Comparison of ENCODE assay signal across 17 cellular contexts in genomic region chr2:100482741-100483140, GRCh38. TPM values are rescaled to one million over a fixed set of nuclear protein-coding genes. Genes with fewer than 3 reads are reported as not detected.
DNase-seq lines count a peak whose midpoint lies in the region; FAIRE-seq and TF ChIP-seq lines count a peak whose summit lies in the region.
"Had no signal": no experiment of that assay in that cellular context is flagged by ENCODE, and none has a peak within 500 bp of the region (broad histone marks: within the 10 kb centered on the region; RNA-seq: fewer than 3 reads in every experiment).

No MANE protein-coding gene starts in this region.

- H3K4me1 ChIP-seq in breast epithelium (no peaks in the 10 kb centered on the region), testis (no peaks in the 10 kb centered on the region)
- H3K4me1 ChIP-seq: body of pancreas, tibial nerve had no signal

- H3K9me3 ChIP-seq in breast epithelium (no peaks in the 10 kb centered on the region), testis (no peaks in the 10 kb centered on the region)
- H3K9me3 ChIP-seq: body of pancreas had no signal

- H3K36me3 ChIP-seq in breast epithelium (no peaks in the 10 kb centered on the region), testis (ENCODE audit: low read depth, missing control alignments) (no peaks in the 10 kb centered on the region)
- H3K36me3 ChIP-seq: tibial nerve had no signal

- no peaks in the 10 kb centered on the region for H3K9me3 Mint-ChIP-seq in MCF 10A (ENCODE audit: unreplicated experiment)
- H3K9me3 Mint-ChIP-seq: activated T-helper 2 cell treated with anti-CD3 and anti-CD28 coated beads, Interferon-gamma antibody, Interleukin-2, Interleukin-4, amounts not matched to agents 10 μg/mL and 5 μg/mL and 100 μg/mL, durations not matched to agents 14 hours and 24 hours and 36 hours; naive thymus-derived CD4-positive, alpha-beta T cell had no signal

- POLR2A ChIA-PET in MCF 10A (lab: Yijun Ruan, JAX) = no interaction called here

- CTCF ChIA-PET in MCF 10A (lab: Yijun Ruan, JAX) = no interaction called here

- H3K27ac ChIP-seq in breast epithelium = no peak overlapping the region
- no peak overlapping the region for H3K27ac ChIP-seq in testis
- H3K27ac ChIP-seq: body of pancreas, tibial nerve had no signal

- H3K27me3 ChIP-seq in breast epithelium = peaks cover 0 to 4% of the 10 kb centered on the region in 2 donors
- no peaks in the 10 kb centered on the region for H3K27me3 ChIP-seq in testis
- H3K27me3 ChIP-seq: body of pancreas, tibial nerve had no signal

- H3K4me3 Mint-ChIP-seq in MCF 10A (ENCODE audit: unreplicated experiment) = no peak overlapping the region
- H3K4me3 Mint-ChIP-seq: naive thymus-derived CD4-positive, alpha-beta T cell had no signal

- H3K4me1 Mint-ChIP-seq in MCF 10A (ENCODE audit: insufficient read depth, unreplicated experiment) = no peaks in the 10 kb centered on the region
- H3K4me1 Mint-ChIP-seq: naive thymus-derived CD4-positive, alpha-beta T cell had no signal

- TF ChIP-seq POLR2A in breast epithelium (IDR thresholded peaks at IDR 0.05) (no peak), erythroblast (IDR thresholded peaks at IDR 0.05; ENCODE audit: low read length) (no peak), testis (IDR thresholded peaks at IDR 0.05) (no peak)

- H3K27me3 Mint-ChIP-seq in MCF 10A (ENCODE audit: insufficient read depth, unreplicated experiment) = peaks cover 46% of the 10 kb centered on the region

- no peak overlapping the region for H3K27ac Mint-ChIP-seq in MCF 10A (ENCODE audit: low read depth, unreplicated experiment)
- H3K27ac Mint-ChIP-seq: activated T-helper 2 cell treated with anti-CD3 and anti-CD28 coated beads, Interferon-gamma antibody, Interleukin-2, Interleukin-4, amounts not matched to agents 10 μg/mL and 5 μg/mL and 100 μg/mL, durations not matched to agents 14 hours and 24 hours and 36 hours; naive thymus-derived CD4-positive, alpha-beta T cell had no signal

- WGBS in testis, 2 donors = 66 to 72% methylated on average over 3 to 4 of the region's 4 CpGs

- no peak overlapping the region for H3K4me3 ChIP-seq in breast epithelium
- no peak overlapping the region for H3K4me3 ChIP-seq in LNCaP clone FGC (ENCODE audit: low read depth, low read length)
- H3K4me3 ChIP-seq in testis = no peak overlapping the region
- H3K4me3 ChIP-seq: body of pancreas, tibial nerve had no signal

- peak; percentile 66 for FAIRE-seq in urothelium cell line (lab: Jason Lieb, UNC)

- BruUV-seq in MCF 10A (replicated peaks; lab: Mats Ljungman, UMichigan) = no TSS peak

- DNase-seq in MCF 10A (ENCODE audit: unreplicated experiment) (no peak), breast epithelium (ENCODE audit: low spot score in 2 of 2) (no peak), LNCaP clone FGC (ENCODE audit: low read depth) (no peak), erythroblast (lab: John Stamatoyannopoulos, UW) (peak; percentile 36 to 41), urothelium cell line (ENCODE audit: low spot score) (no peak), SW 1271 (lab: John Stamatoyannopoulos, UW) (no peak), testis (no peak)
- no peak for DNase-seq in activated T-cell treated with anti-CD3 and anti-CD28 coated beads, Interleukin-2, amount 50 U/mL, for 48 hours
- DNase-seq: AML-193; body of pancreas; naive thymus-derived CD4-positive, alpha-beta T cell; NCI-H446; Right ventricle myocardium superior had no signal

- peak; percentile 8 for TF ChIP-seq CTCF in MCF 10A (IDR thresholded peaks at IDR 0.05; ENCODE audit: unreplicated experiment)
- no peak for TF ChIP-seq CTCF in breast epithelium (IDR thresholded peaks at IDR 0.05)
- TF ChIP-seq CTCF in LNCaP clone FGC (IDR thresholded peaks at IDR 0.05; ENCODE audit: control insufficient read depth, extremely low read depth, insufficient read depth) = peak; percentile 32; the same call in 1 of the 2 replicates
- TF ChIP-seq CTCF in testis (IDR thresholded peaks at IDR 0.05) = no peak

- H3K36me3 Mint-ChIP-seq in MCF 10A (ENCODE audit: insufficient read depth, unreplicated experiment) = no peaks in the 10 kb centered on the region
- H3K36me3 Mint-ChIP-seq: naive thymus-derived CD4-positive, alpha-beta T cell had no signal

- intact Hi-C loops in MCF 10A (cut with micrococcal nuclease) = no loop called here
- intact Hi-C loops in breast epithelium (cut with DNase I; ENCODE audit: low total_unique reads) = no loop called here
- intact Hi-C loops in testis (cut with DNase I; ENCODE audit: low total_unique reads) = no loop called here

RNA-seq across cellular contexts. Expression of gene NMS, which starts 12.5 kb away (rescaled TPM):
- not detected in 2 replicates for total RNA-seq in MCF 10A (2022)
- total RNA-seq in breast epithelium = not detected
- not detected for total RNA-seq in testis
- not detected for polyA plus RNA-seq in testis (ENCODE audit: insufficient read depth, low read depth, low replicate concordance)
- total RNA-seq: activated T-helper 2 cell treated with anti-CD3 and anti-CD28 coated beads, Interferon-gamma antibody, Interleukin-2, Interleukin-4, amounts not matched to agents 10 μg/mL and 5 μg/mL and 100 μg/mL, durations not matched to agents 14 hours and 24 hours and 36 hours; body of pancreas; M059J; naive thymus-derived CD4-positive, alpha-beta T cell; Right ventricle myocardium superior; skeletal muscle tissue; tibial nerve had no signal
- polyA plus RNA-seq: naive thymus-derived CD4-positive, alpha-beta T cell had no signal

Comparison
In these comparisons a context has a peak if more than half of its experiments do, and no peak if none do; other contexts are left out.
1. CTCF ChIP-seq: peak in MCF 10A (single experiment) and LNCaP clone FGC (single experiment); none in breast epithelium (0 of 3) and testis (0 of 3).
2. DNase-seq: peak in erythroblast (2 of 2); none in MCF 10A (single experiment), breast epithelium (0 of 2), LNCaP clone FGC (single experiment), urothelium cell line (single experiment), SW 1271 (0 of 2), testis (single experiment) and activated T-cell treated with anti-CD3 and anti-CD28 coated beads, Interleukin-2, amount 50 U/mL, for 48 hours (0 of 2).